8 cellular contexts compared by ENCODE assay signal in the genomic region with DNA sequence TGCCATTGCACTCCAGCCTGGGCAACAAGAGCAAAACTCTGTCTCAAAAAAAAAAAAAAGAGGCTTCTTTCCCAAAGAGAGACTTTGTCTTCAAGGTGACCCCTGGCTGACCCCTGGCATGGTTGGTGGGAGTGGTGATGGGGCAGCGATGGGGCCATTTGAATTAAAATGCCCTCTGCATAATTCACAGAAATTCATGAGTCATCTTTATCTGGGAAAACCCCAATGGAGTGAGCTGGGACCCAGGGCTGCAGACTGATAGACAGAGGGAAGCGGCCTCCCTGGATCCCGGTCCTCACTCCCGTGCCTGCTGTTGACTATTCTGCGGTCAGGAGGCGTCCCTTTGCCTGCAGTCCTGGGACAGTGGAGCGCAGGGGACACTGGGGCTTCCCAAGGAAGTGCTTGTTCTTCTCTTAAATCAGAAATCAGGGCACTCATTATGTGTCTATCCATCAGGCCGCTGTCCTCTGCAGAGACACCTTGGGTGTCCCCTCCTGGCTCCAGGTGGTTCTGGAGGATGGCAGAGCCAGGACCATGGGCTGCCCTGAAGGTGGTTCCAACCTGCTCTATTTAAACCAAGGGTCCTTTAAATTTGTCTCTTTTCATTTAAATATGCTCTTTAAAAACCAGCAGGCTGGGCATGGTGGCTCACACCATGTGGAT. TPM values are rescaled to one million over a fixed set of nuclear protein-coding genes. Genes with fewer than 3 reads are reported as not detected.
DNase-seq lines count a peak whose midpoint lies in the region; ATAC-seq and TF ChIP-seq lines count a peak whose summit lies in the region.
"Not testable (repeated sequence)": the region's sequence is repeated elsewhere in the genome, so short reads cannot be mapped to it uniquely, and the experiment has no call there.

No MANE protein-coding gene starts in this region.

- not testable (repeated sequence) for H3K27me3 ChIP-seq in Caco-2 (replicated peaks; ENCODE audit: control insufficient read depth, insufficient read depth, low read length); GM23338 (ENCODE audit: insufficient read depth); RWPE2 (ENCODE audit: insufficient read depth, poor library complexity, severe bottlenecking); foreskin keratinocyte; suprapubic skin

- H3K36me3 Mint-ChIP-seq in Caco-2 (ENCODE audit: insufficient read depth, unreplicated experiment); GM23338 (ENCODE audit: low read depth): not testable (repeated sequence)

- H3K4me2 ChIP-seq in GM23338, result not testable (repeated sequence)

- H3K27ac Mint-ChIP-seq in Caco-2 (ENCODE audit: unreplicated experiment), result peak overlapping the region; percentile 22
- H3K27ac Mint-ChIP-seq in GM23338, result not testable (repeated sequence)

- H4K20me1 ChIP-seq in GM23338 (replicated peaks; ENCODE audit: insufficient read depth), result not testable (repeated sequence)

- H3K4me1 Mint-ChIP-seq in Caco-2 (ENCODE audit: low read depth, unreplicated experiment) (peaks cover 20% of the 10 kb centered on the region), GM23338 (peaks cover 20% of the 10 kb centered on the region)

- intact Hi-C loops in Caco-2 (cut with micrococcal nuclease; ENCODE audit: unreplicated experiment), result not testable (repeated sequence)

- 78% methylated on average over 3 of the region's 8 CpGs for WGBS in suprapubic skin

- not testable (repeated sequence) for H3F3A ChIP-seq in GM23338 (replicated peaks; ENCODE audit: low read depth)

- not testable (repeated sequence) for H3K4me3 Mint-ChIP-seq in Caco-2 (ENCODE audit: unreplicated experiment); GM23338

- not testable (repeated sequence) for H3K27me3 Mint-ChIP-seq in Caco-2 (ENCODE audit: insufficient read depth, unreplicated experiment); GM23338 (ENCODE audit: insufficient read depth, low read depth, poor library complexity)

- POLR2A ChIA-PET in Caco-2 (lab: Charles Lee), result interaction anchor here (0.7 kb wide), 1 partner anchor 56 kb away, joined by 4 read pairs; no protein-coding TSS in a partner anchor

- TF ChIP-seq CTCF in Caco-2 (IDR thresholded peaks at IDR 0.05; ENCODE audit: insufficient read depth in 1 of 2, low read depth in 1 of 2, low read length in 1 of 2, severe bottlenecking in 1 of 2, unreplicated experiment in 1 of 2); GM23338 (conservative IDR thresholded peaks at IDR 0.05; ENCODE audit: low read depth in 2 of 2); RWPE2 (IDR thresholded peaks at IDR 0.05; ENCODE audit: poor library complexity, severe bottlenecking); cardiac fibroblast (IDR thresholded peaks at IDR 0.05; ENCODE audit: low read depth, low read length); foreskin keratinocyte (conservative IDR thresholded peaks at IDR 0.05); suprapubic skin (IDR thresholded peaks at IDR 0.05): not testable (repeated sequence)

- CTCF ChIA-PET in Caco-2 (lab: Charles Lee), result interaction anchor here (0.9 kb wide), 1 partner anchor 19 kb away, joined by 3 read pairs; no protein-coding TSS in a partner anchor

- H3K36me3 ChIP-seq in Caco-2 (ENCODE audit: control insufficient read depth, insufficient read depth, low read length); GM23338 (ENCODE audit: insufficient read depth); RWPE2 (ENCODE audit: low read depth); suprapubic skin: not testable (repeated sequence)

- not testable (repeated sequence) for H3K9me3 Mint-ChIP-seq in Caco-2 (ENCODE audit: unreplicated experiment); GM23338

- H3K79me2 ChIP-seq in GM23338 (replicated peaks; ENCODE audit: insufficient read depth), result not testable (repeated sequence)

- not testable (repeated sequence) for TF ChIP-seq POLR2A in suprapubic skin (IDR thresholded peaks at IDR 0.05)

- BruUV-seq in Caco-2 (replicated peaks; lab: Mats Ljungman, UMichigan), result not testable (repeated sequence)

- H3K4me3 ChIP-seq in Caco-2 (ENCODE audit: low read depth, low read length); GM23338; RWPE2 (ENCODE audit: severe bottlenecking); cardiac fibroblast (replicated peaks in 1 of 2; ENCODE audit: low read depth in 2 of 2, low read length in 2 of 2); suprapubic skin: not testable (repeated sequence)

- peak in 1 of 2 experiments; percentile 24 for DNase-seq in Caco-2
- not testable (repeated sequence) for DNase-seq in GM23338 (ENCODE audit: low spot score); foreskin keratinocyte
- peak; percentile 90 for DNase-seq in M059J (ENCODE audit: low read depth)
- peak; percentile 64 for DNase-seq in RWPE2 (ENCODE audit: low spot score)
- peak; percentile 35 to 36 for DNase-seq in cardiac fibroblast (ENCODE audit: low read depth in 2 of 2)
- DNase-seq in mesenteric fat pad (ENCODE audit: low spot score), result peak; percentile 57
- DNase-seq in suprapubic skin (ENCODE audit: low spot score in 2 of 2), result peak; percentile 18 to 24

- H3K9me3 ChIP-seq in Caco-2; RWPE2 (ENCODE audit: severe bottlenecking); suprapubic skin: not testable (repeated sequence)

- H3K4me1 ChIP-seq in Caco-2 (peaks cover 23% of the 10 kb centered on the region), GM23338 (ENCODE audit: insufficient read depth) (peaks cover 14% of the 10 kb centered on the region)
- not testable (repeated sequence) for H3K4me1 ChIP-seq in RWPE2 (ENCODE audit: insufficient read depth, poor library complexity, severe bottlenecking); foreskin keratinocyte; suprapubic skin

- not testable (repeated sequence) for H3K27ac ChIP-seq in GM23338 (ENCODE audit: low read depth); RWPE2 (ENCODE audit: poor library complexity, severe bottlenecking); foreskin keratinocyte; suprapubic skin

- TF ChIP-seq EP300 in suprapubic skin (IDR thresholded peaks at IDR 0.05), result not testable (repeated sequence)

- ATAC-seq in GM23338 (peak; percentile 12; the same call in 2 of the 3 replicates), RWPE2 (ENCODE audit: low read depth) (peak; percentile 66), foreskin keratinocyte (peak; percentile 79)

- H2AFZ ChIP-seq in GM23338, result not testable (repeated sequence)

- not testable (repeated sequence) for H3K9me2 ChIP-seq in GM23338 (ENCODE audit: insufficient read depth)

RNA-seq across cellular contexts. Expression of gene BCAS4, which starts 23.3 kb away (rescaled TPM):
- 23.1 and 29.9 TPM in 2 replicates for total RNA-seq in Caco-2 (2022)
- total RNA-seq in GM23338 (2014; rRNA removed; shearing (Covaris generic)), result 6.3 and 22.2 TPM in 2 replicates
- polyA plus RNA-seq in GM23338 (2016; fragmentation: Nextera tagmentation; extraction: Ambion mirVana), result 22.0 and 24.8 TPM in 2 replicates
- total RNA-seq in M059J (2014; rRNA removed; shearing (Covaris generic)), result 15.4 and 16.2 TPM in 2 replicates
- 11.5 and 15.0 TPM in 2 replicates for total RNA-seq in foreskin keratinocyte
- 20.6 and 23.5 TPM in 2 replicates for polyA plus RNA-seq in foreskin keratinocyte
- total RNA-seq in mesenteric fat pad, result 1.1 TPM
- 1 to 10 TPM in 3 of 4 donors, under 1 TPM in 1; 0.91 to 2.6 (median 1.2) TPM for total RNA-seq in suprapubic skin

RNA-seq across cellular contexts. Expression of gene PARD6B, which starts 40.2 kb away (rescaled TPM):
- 153 and 156 TPM in 2 replicates for total RNA-seq in Caco-2 (2022)
- 29.2 and 39.7 TPM in 2 replicates for total RNA-seq in GM23338 (2014; rRNA removed; shearing (Covaris generic))
- polyA plus RNA-seq in GM23338 (2016; fragmentation: Nextera tagmentation; extraction: Ambion mirVana), result 20.0 and 23.5 TPM in 2 replicates
- total RNA-seq in M059J (2014; rRNA removed; shearing (Covaris generic)), result 9.4 and 16.6 TPM in 2 replicates
- 4.3 and 5.2 TPM in 2 replicates for total RNA-seq in foreskin keratinocyte
- polyA plus RNA-seq in foreskin keratinocyte, result 1.0 and 1.1 TPM in 2 replicates
- total RNA-seq in mesenteric fat pad, result 2.0 TPM
- total RNA-seq in suprapubic skin, result 10 to 100 TPM in 1 of 4 donors, 1 to 10 TPM in 3; 7.6 to 10.3 (median 8.4) TPM

Comparison
In these comparisons a context has a peak if more than half of its experiments do, and no peak if none do; other contexts are left out.
1. ATAC-seq: peak in every context shown above with its lines; median percentile 79 in foreskin keratinocyte; 66 in RWPE2; 12 in GM23338.